ENCODE assay signal across 23 cellular contexts in the genomic region with DNA sequence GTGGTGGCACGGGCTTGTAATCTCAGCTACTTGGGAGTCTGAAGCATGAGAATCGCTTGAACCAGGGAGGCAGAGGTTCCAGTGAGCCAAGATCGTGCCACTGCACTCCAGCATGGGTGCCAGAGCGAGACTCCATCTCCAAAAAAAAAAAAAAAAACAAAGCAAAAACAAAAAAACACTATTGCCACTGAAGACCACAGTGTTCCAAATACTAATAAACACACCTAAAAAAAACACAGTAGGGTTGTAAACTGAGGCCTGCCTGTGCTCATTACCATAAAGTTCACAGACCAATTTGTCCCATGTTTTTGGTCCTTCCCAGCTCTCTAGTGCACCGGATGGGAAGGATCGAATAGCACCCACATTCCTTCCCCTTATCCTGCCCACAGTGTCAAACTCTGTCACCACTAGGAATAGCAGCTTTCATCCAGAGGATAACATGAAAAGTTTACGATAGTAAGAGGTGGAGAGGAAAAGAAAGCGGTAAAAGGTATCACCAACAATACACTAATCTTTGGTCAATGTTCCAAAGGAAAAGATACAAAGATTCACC. TPM values are rescaled to one million over a fixed set of nuclear protein-coding genes. Genes with fewer than 3 reads are reported as not detected.
DNase-seq lines count a peak whose midpoint lies in the region; ATAC-seq, FAIRE-seq and TF ChIP-seq lines count a peak whose summit lies in the region.
"Had no signal": no experiment of that assay in that cellular context is flagged by ENCODE, and none has a peak within 500 bp of the region (broad histone marks: within the 10 kb centered on the region; RNA-seq: fewer than 3 reads in every experiment).

No MANE protein-coding gene starts in this region.

- peak overlapping the region; percentile 66 for H3K27ac Mint-ChIP-seq in astrocyte (ENCODE audit: unreplicated experiment)
- H3K27ac Mint-ChIP-seq: activated naive CD4-positive, alpha-beta T cell treated with anti-CD3 and anti-CD28 coated beads for 36 hours; stimulated activated naive CD8-positive, alpha-beta T cell treated with anti-CD3 and anti-CD28 coated beads, Interleukin-15, Interleukin-2, amounts not matched to agents 100 ng/mL and 50 ng/mL, for 24 hours had no signal

- no peak for TF ChIP-seq CTCF in left ventricle myocardium inferior (IDR thresholded peaks at IDR 0.05; ENCODE audit: borderline replicate concordance)
- TF ChIP-seq CTCF in right atrium auricular region (IDR thresholded peaks at IDR 0.05), result no peak
- no peak for TF ChIP-seq CTCF in astrocyte (IDR thresholded peaks at IDR 0.05; ENCODE audit: insufficient read depth, low read depth, low read length)
- TF ChIP-seq CTCF in upper lobe of right lung (IDR thresholded peaks at IDR 0.05), result no peak

- H2BK5ac ChIP-seq in trophoblast cell (ENCODE audit: low read depth, low read length, poor library complexity), result no peak overlapping the region

- H3K36me3 ChIP-seq in left ventricle myocardium inferior (no peaks in the 10 kb centered on the region), right atrium auricular region (no peaks in the 10 kb centered on the region), astrocyte (ENCODE audit: insufficient read depth, low read length) (no peaks in the 10 kb centered on the region), trophoblast cell (ENCODE audit: control insufficient read depth in 1 of 2, insufficient read depth in 2 of 2, low read length in 2 of 2) (no peaks in the 10 kb centered on the region), upper lobe of right lung (no peaks in the 10 kb centered on the region)
- H3K36me3 ChIP-seq: BE2C, transverse colon had no signal

- H4K91ac ChIP-seq in trophoblast cell (ENCODE audit: low read depth, low read length), result no peak overlapping the region

- H3K27me3 ChIP-seq in left ventricle myocardium inferior (ENCODE audit: low read depth) (peaks cover 15% of the 10 kb centered on the region), right atrium auricular region (no peaks in the 10 kb centered on the region), astrocyte (ENCODE audit: insufficient read depth, low read length) (no peaks in the 10 kb centered on the region), trophoblast cell (ENCODE audit: insufficient read depth, low read length) (no peaks in the 10 kb centered on the region), upper lobe of right lung (no peaks in the 10 kb centered on the region)
- H3K27me3 ChIP-seq: BE2C, transverse colon had no signal

- H3K36me3 Mint-ChIP-seq in astrocyte (ENCODE audit: low read depth, unreplicated experiment), result peaks cover 4% of the 10 kb centered on the region

- H3K79me2 ChIP-seq in astrocyte (ENCODE audit: insufficient read depth, low read length) (peaks cover 99% of the 10 kb centered on the region), trophoblast cell (ENCODE audit: control insufficient read depth, insufficient read depth, low read length, poor library complexity) (peaks cover 2% of the 10 kb centered on the region)

- H3K4me3 ChIP-seq in left ventricle myocardium inferior, result no peak overlapping the region
- no peak overlapping the region for H3K4me3 ChIP-seq in right atrium auricular region
- H3K4me3 ChIP-seq in astrocyte (ENCODE audit: insufficient read depth, low read depth, low read length), result no peak overlapping the region
- H3K4me3 ChIP-seq in trophoblast cell (ENCODE audit: low read depth, low read length), result no peak overlapping the region
- H3K4me3 ChIP-seq in upper lobe of right lung, result no peak overlapping the region
- H3K4me3 ChIP-seq: dorsolateral prefrontal cortex, transverse colon had no signal

- H2AK5ac ChIP-seq in trophoblast cell (ENCODE audit: low read length), result no peak overlapping the region

- no peak overlapping the region for H2BK12ac ChIP-seq in trophoblast cell (ENCODE audit: low read length)

- H3K14ac ChIP-seq in trophoblast cell (ENCODE audit: low read length), result no peak overlapping the region

- H4K20me1 ChIP-seq in astrocyte (ENCODE audit: insufficient read depth, low read length), result peaks cover 96% of the 10 kb centered on the region

- no peak overlapping the region for H3K4me3 Mint-ChIP-seq in astrocyte (ENCODE audit: unreplicated experiment)
- H3K4me3 Mint-ChIP-seq: activated naive CD4-positive, alpha-beta T cell treated with anti-CD3 and anti-CD28 coated beads for 36 hours; stimulated activated naive CD8-positive, alpha-beta T cell treated with anti-CD3 and anti-CD28 coated beads, Interleukin-15, Interleukin-2, amounts not matched to agents 100 ng/mL and 50 ng/mL, for 24 hours had no signal

- no peak overlapping the region for H4K8ac ChIP-seq in trophoblast cell (ENCODE audit: low read depth, low read length)

- H3K9me3 ChIP-seq in left ventricle myocardium inferior (replicated peaks) (no peaks in the 10 kb centered on the region), right atrium auricular region (no peaks in the 10 kb centered on the region), astrocyte (ENCODE audit: insufficient read depth, low read depth, low read length) (no peaks in the 10 kb centered on the region), trophoblast cell (ENCODE audit: insufficient read depth, low read depth, low read length) (no peaks in the 10 kb centered on the region), upper lobe of right lung (no peaks in the 10 kb centered on the region)
- H3K9me3 ChIP-seq: BE2C, transverse colon had no signal

- H3K23ac ChIP-seq in trophoblast cell (ENCODE audit: low read length), result no peak overlapping the region

- no CpG with 5 or more reads among the region's 8 CpGs for WGBS in trophoblast cell (ENCODE audit: extremely low coverage, insufficient coverage, insufficient read length)

- H3K4ac ChIP-seq in trophoblast cell (ENCODE audit: low read depth, low read length), result peak overlapping the region; percentile 81

- H3K4me1 ChIP-seq in left ventricle myocardium inferior (peaks cover 24% of the 10 kb centered on the region), right atrium auricular region (no peaks in the 10 kb centered on the region), astrocyte (ENCODE audit: insufficient read depth, low read length) (peaks cover 19% of the 10 kb centered on the region), trophoblast cell (ENCODE audit: control insufficient read depth in 1 of 2, insufficient read depth in 2 of 2, low read length in 2 of 2) (peaks cover 3 to 7% of the 10 kb centered on the region in 2 experiments), upper lobe of right lung (peaks cover 61% of the 10 kb centered on the region)
- H3K4me1 ChIP-seq: BE2C had no signal

- FAIRE-seq in astrocyte (lab: Jason Lieb, UNC), result no peak
- FAIRE-seq: endothelial cell of umbilical vein had no signal

- H3K4me1 Mint-ChIP-seq in astrocyte (ENCODE audit: low read depth, unreplicated experiment), result peaks cover 38% of the 10 kb centered on the region

- H3K9ac ChIP-seq in astrocyte (ENCODE audit: low read length), result peak overlapping the region; percentile 31
- no peak overlapping the region for H3K9ac ChIP-seq in trophoblast cell (ENCODE audit: low read length)

- intact Hi-C loops in left ventricle myocardium inferior (cut with micrococcal nuclease) (no loop called here), upper lobe of right lung (cut with DNase I) (no loop called here)

- H3K9me3 Mint-ChIP-seq in astrocyte (ENCODE audit: unreplicated experiment), result peaks cover 2% of the 10 kb centered on the region
- H3K9me3 Mint-ChIP-seq: activated naive CD4-positive, alpha-beta T cell treated with anti-CD3 and anti-CD28 coated beads for 36 hours; stimulated activated naive CD8-positive, alpha-beta T cell treated with anti-CD3 and anti-CD28 coated beads, Interleukin-15, Interleukin-2, amounts not matched to agents 100 ng/mL and 50 ng/mL, for 24 hours had no signal

- ATAC-seq in upper lobe of right lung, result no peak

- DNase-seq in left ventricle myocardium inferior (no peak), right atrium auricular region (ENCODE audit: low spot score) (no peak), astrocyte (ENCODE audit: low read depth) (no peak), trophoblast cell (no peak), upper lobe of right lung (no peak), dedifferentiated amniotic fluid mesenchymal stem cell (ENCODE audit: extremely low spot score) (no peak), retina (no peak)
- no peak for DNase-seq in stimulated activated CD4-positive, alpha-beta T cell treated with anti-CD3 and anti-CD28 coated beads, Interleukin-2, amount 100 ng/mL, for 48 hours
- DNase-seq: 8988T; activated CD4-positive, alpha-beta T cell treated with anti-CD3 and anti-CD28 coated beads, Interleukin-2, amount 50 U/mL, for 1 hour; activated naive CD4-positive, alpha-beta T cell treated with anti-CD3 and anti-CD28 coated beads for 36 hours; BE2C; central memory CD4-positive, alpha-beta T cell; DMS79; dorsolateral prefrontal cortex; head of caudate nucleus; NCI-H1105 treated with DMSO at 0.1 percent for 48 hours; NCI-H2029 treated with DMSO at 0.1 percent for 48 hours; NCI-H774; T-helper 9 cell; transverse colon had no signal

- H2AFZ ChIP-seq in astrocyte (ENCODE audit: low read depth, low read length) (no peak overlapping the region), trophoblast cell (ENCODE audit: insufficient read depth, low read length, poor library complexity) (no peak overlapping the region)

- H2BK120ac ChIP-seq in trophoblast cell (ENCODE audit: insufficient read depth, low read length, poor library complexity), result no peak overlapping the region

- H4K12ac ChIP-seq in trophoblast cell (ENCODE audit: low read depth, low read length), result no peak overlapping the region

- peak overlapping the region; percentile 45 for H3K27ac ChIP-seq in left ventricle myocardium inferior (replicated peaks)
- no peak overlapping the region for H3K27ac ChIP-seq in right atrium auricular region
- peak overlapping the region; percentile 59 for H3K27ac ChIP-seq in astrocyte (ENCODE audit: low read depth, low read length)
- no peak overlapping the region for H3K27ac ChIP-seq in trophoblast cell (ENCODE audit: low read depth, low read length)
- peak overlapping the region; percentile 3 for H3K27ac ChIP-seq in upper lobe of right lung

- H3K4me2 ChIP-seq in astrocyte (ENCODE audit: low read length) (peak overlapping the region; percentile 30), trophoblast cell (ENCODE audit: low read length) (no peak overlapping the region)

- no peak overlapping the region for H3K18ac ChIP-seq in trophoblast cell (ENCODE audit: low read length)

- no peaks in the 10 kb centered on the region for H3K27me3 Mint-ChIP-seq in astrocyte (ENCODE audit: low read depth, unreplicated experiment)

- H3K79me1 ChIP-seq in trophoblast cell (ENCODE audit: low read length), result peaks cover 1% of the 10 kb centered on the region

RNA-seq across cellular contexts. Expression of gene MYO10, which starts 49.2 kb away (rescaled TPM):
- total RNA-seq in left ventricle myocardium inferior (5.0 TPM), right atrium auricular region (1 to 10 TPM; 3.8 to 5.5 TPM), astrocyte (65.7 and 80.2 TPM in 2 replicates), upper lobe of right lung (67.0 TPM)
- polyA plus RNA-seq in trophoblast cell (2013), result 79.9 and 84.9 TPM in 2 replicates

Comparison
In these comparisons a context has a peak if more than half of its experiments do, and no peak if none do; other contexts are left out.
1. H3K27ac ChIP-seq: peak in left ventricle myocardium inferior (single experiment), astrocyte (single experiment) and upper lobe of right lung (single experiment); none in right atrium auricular region (0 of 2) and trophoblast cell (single experiment).
2. RNA of gene MYO10, which starts 49.2 kb away (total RNA-seq): 65.7 to 80.2 TPM in astrocyte and 67.0 TPM in upper lobe of right lung (single experiment); 3.8 to 5.5 TPM in right atrium auricular region and 5.0 TPM in left ventricle myocardium inferior (single experiment); every median in the first group is over 10 times any median in the second.